28 cellular contexts compared by ENCODE assay signal in the genomic region with DNA sequence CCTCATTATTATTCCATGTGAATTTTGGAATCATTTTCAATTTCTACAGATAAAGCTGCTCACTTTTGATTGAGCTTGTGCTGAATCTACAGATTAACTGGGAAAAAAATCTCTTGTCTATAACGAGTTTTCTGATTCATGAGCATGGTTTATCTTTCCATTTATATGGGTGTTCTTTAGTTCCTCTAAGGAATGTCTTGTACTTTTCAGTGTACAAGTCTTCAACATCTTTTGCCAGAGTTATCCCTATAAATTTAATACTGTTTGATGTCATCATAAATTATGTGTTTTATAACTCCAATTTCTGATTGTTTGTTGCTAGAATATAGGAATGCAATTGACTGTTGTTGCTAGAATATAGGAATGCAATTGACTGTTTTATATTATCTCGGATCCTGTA.
DNase-seq lines count a peak whose midpoint lies in the region; TF ChIP-seq lines count a peak whose summit lies in the region.
"Had no signal": no experiment of that assay in that cellular context is flagged by ENCODE, and none has a peak within 500 bp of the region (broad histone marks: within the 10 kb centered on the region; RNA-seq: fewer than 3 reads in every experiment).

No MANE protein-coding gene starts in this region.

- no peak overlapping the region for H3K4me3 ChIP-seq in LNCaP clone FGC (ENCODE audit: low read depth, low read length)
- H3K4me3 ChIP-seq: A549; BLaER1; BLaER1 treated with 17β-estradiol and CSF1 and Interleukin-3, amounts not matched to agents 10 nM and 100 nM had no signal

- DNase-seq in LNCaP clone FGC (ENCODE audit: low read depth) (peak; percentile 74), NCI-H2107 treated with DMSO at 0.1 percent for 48 hours (lab: John Stamatoyannopoulos, UW; ENCODE audit: unreplicated experiment) (no peak), NCI-H187 (lab: John Stamatoyannopoulos, UW) (no peak)
- DNase-seq: 8988T; ACHN; AML-193; BE2C; C1 segment of cervical spinal cord; Caco-2; Calu3; CD4-positive, alpha-beta memory T cell; CD4-positive, alpha-beta T cell; CD4-positive, CD25-positive, alpha-beta regulatory T cell; CD8-positive, alpha-beta memory T cell; CD8-positive, alpha-beta T cell; COR-L47; DMS 273 treated with DMSO at 0.1 percent for 48 hours; DMS153; DMS53; DMS79; DMS79 treated with DMSO at 0.1 percent for 48 hours; DND-41; EL had no signal

- TF ChIP-seq CTCF in LNCaP clone FGC (IDR thresholded peaks at IDR 0.05; ENCODE audit: control insufficient read depth, extremely low read depth, insufficient read depth) (no peak), VCaP (conservative IDR thresholded peaks at IDR 0.05) (no peak)

- peak overlapping the region; percentile 60 for H3K27ac ChIP-seq in VCaP
- H3K27ac ChIP-seq: 22Rv1; A549; BLaER1; BLaER1 treated with 17β-estradiol and CSF1 and Interleukin-3, amounts not matched to agents 10 nM and 100 nM had no signal
